In the genomic region with DNA sequence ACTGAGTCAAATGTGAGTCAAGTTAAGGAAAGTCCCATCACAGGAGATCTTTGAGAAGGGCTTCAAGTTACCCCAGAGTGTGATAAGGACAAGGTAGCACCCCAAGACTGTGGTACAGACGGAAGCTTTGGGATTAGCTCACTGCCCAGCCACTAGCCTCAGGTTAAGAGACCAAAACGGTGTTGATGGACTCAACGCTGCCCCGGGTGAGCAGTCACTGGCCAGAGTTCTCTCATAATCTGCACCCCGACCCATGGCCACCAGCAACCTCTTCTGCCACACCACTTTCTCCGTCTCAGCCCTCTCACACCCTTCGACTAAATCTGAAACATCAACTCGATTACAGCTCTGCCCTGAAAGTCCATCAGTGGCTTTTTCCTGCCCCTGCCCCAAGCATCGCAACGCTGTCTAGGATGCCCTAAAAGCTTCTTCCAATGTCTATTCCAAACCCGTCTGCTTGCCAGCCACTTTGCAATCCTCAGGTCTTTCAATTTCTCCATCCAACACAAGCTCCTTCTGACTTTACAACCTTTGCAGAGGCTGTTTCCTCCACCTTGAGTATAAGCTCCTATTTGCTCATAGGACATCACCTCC, we compare ENCODE assay signal across 14 cellular contexts. TPM values are rescaled to one million over a fixed set of nuclear protein-coding genes. Genes with fewer than 3 reads are reported as not detected.
DNase-seq lines count a peak whose midpoint lies in the region; ATAC-seq and TF ChIP-seq lines count a peak whose summit lies in the region.
"Had no signal": no experiment of that assay in that cellular context is flagged by ENCODE, and none has a peak within 500 bp of the region (broad histone marks: within the 10 kb centered on the region; RNA-seq: fewer than 3 reads in every experiment).

No MANE protein-coding gene starts in this region.

- no peak for ATAC-seq in T-cell (replicated peaks in 1 of 4)
- ATAC-seq: left ventricle myocardium superior had no signal

- no peak overlapping the region for H3K9ac ChIP-seq in subcutaneous abdominal adipose tissue (ENCODE audit: low read length in 5 of 5)

- no peaks in the 10 kb centered on the region for H3K9me3 Mint-ChIP-seq in activated naive CD4-positive, alpha-beta T cell treated with anti-CD3 and anti-CD28 coated beads, Interleukin-2, amount 10 ng/mL, durations not matched to agents 7 days and 5 days
- H3K9me3 Mint-ChIP-seq in T-cell (no peaks in the 10 kb centered on the region), endothelial cell (ENCODE audit: unreplicated experiment) (no peaks in the 10 kb centered on the region)
- H3K9me3 Mint-ChIP-seq: nephron had no signal

- CTCF ChIA-PET in activated naive CD4-positive, alpha-beta T cell treated with anti-CD3 and anti-CD28 coated beads, Interleukin-2, amount 10 ng/mL, durations not matched to agents 7 days and 5 days (lab: Charles Lee): interaction anchor here (1.8 kb wide), 1 partner anchor 44 kb away, joined by 4 read pairs; no protein-coding TSS in a partner anchor
- CTCF ChIA-PET in T-cell (lab: Charles Lee): interaction anchor here in 1 of 2 donors (1.4 kb wide), 1 partner anchor 9 kb away, joined by 3 read pairs; no protein-coding TSS in a partner anchor

- H3K4me1 Mint-ChIP-seq in activated naive CD4-positive, alpha-beta T cell treated with anti-CD3 and anti-CD28 coated beads, Interleukin-2, amount 10 ng/mL, durations not matched to agents 7 days and 5 days: peaks cover 83% of the 10 kb centered on the region
- peaks cover 86 to 92% (median 91%) of the 10 kb centered on the region in 3 donors for H3K4me1 Mint-ChIP-seq in T-cell
- H3K4me1 Mint-ChIP-seq in endothelial cell (ENCODE audit: unreplicated experiment): peaks cover 20% of the 10 kb centered on the region

- no peak for TF ChIP-seq CTCF in endothelial cell (IDR thresholded peaks at IDR 0.05; ENCODE audit: unreplicated experiment)

- H3K36me3 Mint-ChIP-seq in activated naive CD4-positive, alpha-beta T cell treated with anti-CD3 and anti-CD28 coated beads, Interleukin-2, amount 10 ng/mL, durations not matched to agents 7 days and 5 days: peaks cover 86% of the 10 kb centered on the region
- H3K36me3 Mint-ChIP-seq in T-cell (peaks cover 70% of the 10 kb centered on the region), endothelial cell (ENCODE audit: low read depth, unreplicated experiment) (peaks cover 78% of the 10 kb centered on the region)

- peaks cover 8 to 86% (median 84%) of the 10 kb centered on the region in 5 donors for H3K36me3 ChIP-seq in subcutaneous abdominal adipose tissue (ENCODE audit: control insufficient read depth in 5 of 5, insufficient read depth in 5 of 5, low read length in 5 of 5)

- no peaks in the 10 kb centered on the region for H3K27me3 ChIP-seq in subcutaneous abdominal adipose tissue (ENCODE audit: control insufficient read depth in 5 of 5, insufficient read depth in 4 of 5, low read length in 5 of 5)

- H3K4me3 ChIP-seq in subcutaneous abdominal adipose tissue (ENCODE audit: low read depth in 1 of 5, low read length in 5 of 5): no peak overlapping the region
- H3K4me3 ChIP-seq: skin epidermis, thoracic aorta had no signal

- POLR2A ChIA-PET in T-cell (lab: Charles Lee): interaction anchor here (0.5 to 0.9 kb wide), 5 partner anchors 9 to 187 kb away, joined by 3 to 7 read pairs (median 3); no protein-coding TSS in a partner anchor

- peaks cover 4% of the 10 kb centered on the region for H3K27me3 Mint-ChIP-seq in activated naive CD4-positive, alpha-beta T cell treated with anti-CD3 and anti-CD28 coated beads, Interleukin-2, amount 10 ng/mL, durations not matched to agents 7 days and 5 days
- H3K27me3 Mint-ChIP-seq in T-cell: no peaks in the 10 kb centered on the region
- H3K27me3 Mint-ChIP-seq in endothelial cell (ENCODE audit: unreplicated experiment): peaks cover 8% of the 10 kb centered on the region

- DNase-seq in activated naive CD4-positive, alpha-beta T cell treated with anti-CD3 and anti-CD28 coated beads, Interleukin-2, amount 10 ng/mL, durations not matched to agents 7 days and 5 days: no peak
- no peak for DNase-seq in activated naive CD4-positive, alpha-beta T cell (lab: John Stamatoyannopoulos, UW)
- DNase-seq in T-cell: no peak
- DNase-seq in endothelial cell (ENCODE audit: low spot score): no peak
- DNase-seq in substantia nigra (lab: John Stamatoyannopoulos, UW): no peak
- no peak for DNase-seq in NCI-H446 treated with DMSO at 0.1 percent for 48 hours (lab: John Stamatoyannopoulos, UW)
- DNase-seq in NK-92 (lab: John Stamatoyannopoulos, UW; ENCODE audit: unreplicated experiment): no peak
- DNase-seq: left ventricle myocardium superior, NCI-H1694, RPMI8226 had no signal

- H3K9me3 ChIP-seq in subcutaneous abdominal adipose tissue (ENCODE audit: control insufficient read depth in 5 of 5, low read length in 5 of 5): no peaks in the 10 kb centered on the region
- H3K9me3 ChIP-seq: thoracic aorta had no signal

- peak overlapping the region; percentile 90 for H3K27ac Mint-ChIP-seq in activated naive CD4-positive, alpha-beta T cell treated with anti-CD3 and anti-CD28 coated beads, Interleukin-2, amount 10 ng/mL, durations not matched to agents 7 days and 5 days
- H3K27ac Mint-ChIP-seq in T-cell (peak overlapping the region; percentile 84 to 92), endothelial cell (ENCODE audit: unreplicated experiment) (peak overlapping the region; percentile 28)

- peaks cover 7 to 36% (median 33%) of the 10 kb centered on the region in 5 donors for H3K4me1 ChIP-seq in subcutaneous abdominal adipose tissue (ENCODE audit: control insufficient read depth in 5 of 5, insufficient read depth in 5 of 5, low read length in 5 of 5)

- peak overlapping the region; percentile 9 for H3K4me3 Mint-ChIP-seq in activated naive CD4-positive, alpha-beta T cell treated with anti-CD3 and anti-CD28 coated beads, Interleukin-2, amount 10 ng/mL, durations not matched to agents 7 days and 5 days
- H3K4me3 Mint-ChIP-seq in T-cell (peak overlapping the region; percentile 31 to 97 (median 34)), endothelial cell (ENCODE audit: unreplicated experiment) (peak overlapping the region; percentile 54)

- H3K27ac ChIP-seq in subcutaneous abdominal adipose tissue (ENCODE audit: low read depth, low read length) (peak overlapping the region; percentile 23), substantia nigra (ENCODE audit: low read depth, low read length, poor library complexity, severe bottlenecking) (no peak overlapping the region)
- H3K27ac ChIP-seq: thoracic aorta had no signal

RNA-seq across cellular contexts. Expression of gene HNRNPL, which starts 5.6 kb away (rescaled TPM):
- total RNA-seq in T-cell: 100 to 1,000 TPM; 320 to 498 (median 330) TPM
- total RNA-seq in endothelial cell (ENCODE audit: unreplicated experiment): 343 TPM

RNA-seq across cellular contexts. Expression of gene ECH1, which starts 12.6 kb away (rescaled TPM):
- total RNA-seq in T-cell (100 to 1,000 TPM in 4 of 5 donors, 10 to 100 TPM in 1; 76.7 to 159 (median 134) TPM), endothelial cell (ENCODE audit: unreplicated experiment) (101 TPM)

RNA-seq across cellular contexts. Expression of gene LGALS4, which starts 31.4 kb away (rescaled TPM):
- total RNA-seq in T-cell: 1 to 10 TPM; 3.8 to 8.8 (median 6.6) TPM
- total RNA-seq in endothelial cell (ENCODE audit: unreplicated experiment): 0.46 TPM

RNA-seq across cellular contexts. Expression of gene RINL, which starts 33.9 kb away (rescaled TPM):
- 10 to 100 TPM; 44.2 to 81.3 (median 71.0) TPM for total RNA-seq in T-cell
- 5.6 TPM for total RNA-seq in endothelial cell (ENCODE audit: unreplicated experiment)

RNA-seq across cellular contexts. Expression of gene LGALS7B, which starts 55.2 kb away (rescaled TPM):
- total RNA-seq in T-cell: not detected
- total RNA-seq in endothelial cell (ENCODE audit: unreplicated experiment): 18.8 TPM
- total RNA-seq: left ventricle myocardium superior had no signal

Comparison
In these comparisons a context has a peak if more than half of its experiments do, and no peak if none do; other contexts are left out.
1. H3K27ac Mint-ChIP-seq: peak in every context shown above with its lines; median percentile 90 in activated naive CD4-positive, alpha-beta T cell treated with anti-CD3 and anti-CD28 coated beads, Interleukin-2, amount 10 ng/mL, durations not matched to agents 7 days and 5 days; 88 in T-cell; 28 in endothelial cell.